Comparison of ENCODE assay signal across 20 cellular contexts in genomic region chr3:114294940-114295480, GRCh38. TPM values are rescaled to one million over a fixed set of nuclear protein-coding genes. Genes with fewer than 3 reads are reported as not detected.
DNase-seq lines count a peak whose midpoint lies in the region; ATAC-seq and TF ChIP-seq lines count a peak whose summit lies in the region.
"Had no signal": no experiment of that assay in that cellular context is flagged by ENCODE, and none has a peak within 500 bp of the region (broad histone marks: within the 10 kb centered on the region; RNA-seq: fewer than 3 reads in every experiment).

No MANE protein-coding gene starts in this region.

- H3K4me3 Mint-ChIP-seq in T-helper 1 cell treated with Interleukin-12 subunit alpha and Interleukin-12 subunit beta and Interleukin-4 antibody, amounts not matched to agents 30 μg/mL and 1 μg/mL, for 36 hours = peak overlapping the region; percentile 3
- peak overlapping the region; percentile 66 for H3K4me3 Mint-ChIP-seq in CD4-positive, alpha-beta T cell

- intact Hi-C loops in CD4-positive, alpha-beta T cell (cut with DNase I, micrococcal nuclease) = loop anchor here (5.0 kb wide), 2 partner anchors 42 to 78 kb away; no protein-coding TSS in a partner anchor

- H3K27me3 Mint-ChIP-seq in T-helper 1 cell treated with Interleukin-12 subunit alpha and Interleukin-12 subunit beta and Interleukin-4 antibody, amounts not matched to agents 30 μg/mL and 1 μg/mL, for 36 hours (ENCODE audit: low read depth) = no peaks in the 10 kb centered on the region
- no peaks in the 10 kb centered on the region for H3K27me3 Mint-ChIP-seq in CD4-positive, alpha-beta T cell

- CTCF ChIA-PET in CD4-positive, alpha-beta T cell (lab: Charles Lee) = interaction anchor here (5.2 kb wide), 1 partner anchor 141 kb away, joined by 25 read pairs; no protein-coding TSS in a partner anchor

- no peak for TF ChIP-seq CTCF in CD4-positive, alpha-beta T cell (IDR thresholded peaks at IDR 0.05)

- H3K9me3 ChIP-seq in CD4-positive, alpha-beta T cell (ENCODE audit: control insufficient read depth, low read length) = no peaks in the 10 kb centered on the region
- no peaks in the 10 kb centered on the region for H3K9me3 ChIP-seq in mononuclear cell (ENCODE audit: low read depth, low read length)
- H3K9me3 ChIP-seq: left ventricle myocardium inferior, pancreas, right lobe of liver, tibial artery had no signal

- H3K4me1 ChIP-seq in mononuclear cell (ENCODE audit: insufficient read depth, low read length) = peaks cover 26% of the 10 kb centered on the region
- H3K4me1 ChIP-seq: left ventricle myocardium inferior, pancreas, right lobe of liver had no signal

- no peaks in the 10 kb centered on the region for H3K9me3 Mint-ChIP-seq in T-helper 1 cell treated with Interleukin-12 subunit alpha and Interleukin-12 subunit beta and Interleukin-4 antibody, amounts not matched to agents 30 μg/mL and 1 μg/mL, for 36 hours
- H3K9me3 Mint-ChIP-seq in CD4-positive, alpha-beta T cell = no peaks in the 10 kb centered on the region

- no peak overlapping the region for H3K27ac Mint-ChIP-seq in T-helper 1 cell treated with Interleukin-12 subunit alpha and Interleukin-12 subunit beta and Interleukin-4 antibody, amounts not matched to agents 30 μg/mL and 1 μg/mL, for 36 hours
- peak overlapping the region; percentile 78 for H3K27ac Mint-ChIP-seq in CD4-positive, alpha-beta T cell

- no peak for ATAC-seq in CD4-positive, alpha-beta T cell (ENCODE audit: poor library complexity)
- ATAC-seq in HG02678 (IDR thresholded peaks at IDR 0.05; ENCODE audit: unreplicated experiment) = no peak
- ATAC-seq: pancreas, right lobe of liver had no signal

- peak overlapping the region; percentile 4 for H3K4me3 ChIP-seq in mononuclear cell (ENCODE audit: low read length)
- H3K4me3 ChIP-seq: left ventricle myocardium inferior, pancreas, right lobe of liver, tibial artery had no signal

- H3K27me3 ChIP-seq in CD4-positive, alpha-beta T cell (ENCODE audit: control insufficient read depth, insufficient read depth, low read length) = no peaks in the 10 kb centered on the region
- no peaks in the 10 kb centered on the region for H3K27me3 ChIP-seq in mononuclear cell (ENCODE audit: insufficient read depth, low read length)
- H3K27me3 ChIP-seq: pancreas, right lobe of liver, tibial artery had no signal

- H3K4me1 Mint-ChIP-seq in T-helper 1 cell treated with Interleukin-12 subunit alpha and Interleukin-12 subunit beta and Interleukin-4 antibody, amounts not matched to agents 30 μg/mL and 1 μg/mL, for 36 hours (ENCODE audit: low read depth) = peaks cover 4% of the 10 kb centered on the region
- peaks cover 34% of the 10 kb centered on the region for H3K4me1 Mint-ChIP-seq in CD4-positive, alpha-beta T cell (ENCODE audit: low read depth)

- H3K27ac ChIP-seq in CD4-positive, alpha-beta T cell (ENCODE audit: low read depth, low read length) = peak overlapping the region; percentile 26
- H3K27ac ChIP-seq: KMS-11, left ventricle myocardium inferior, pancreas, right lobe of liver, tibial artery had no signal

- H3K36me3 Mint-ChIP-seq in T-helper 1 cell treated with Interleukin-12 subunit alpha and Interleukin-12 subunit beta and Interleukin-4 antibody, amounts not matched to agents 30 μg/mL and 1 μg/mL, for 36 hours (ENCODE audit: low read depth) = no peaks in the 10 kb centered on the region
- no peaks in the 10 kb centered on the region for H3K36me3 Mint-ChIP-seq in CD4-positive, alpha-beta T cell (ENCODE audit: low read depth)

- no peak for DNase-seq in T-helper 1 cell
- no peak for DNase-seq in CD4-positive, alpha-beta T cell
- DNase-seq in activated T-cell treated with anti-CD3 and anti-CD28 coated beads, Interleukin-2, amount 50 U/mL, for 1 hour = peak; percentile 32
- no peak for DNase-seq in NCI-H2107 (lab: John Stamatoyannopoulos, UW)
- no peak for DNase-seq in NCI-H510A treated with DMSO at 0.1 percent for 48 hours (lab: John Stamatoyannopoulos, UW)
- DNase-seq: 8988T, left ventricle myocardium inferior, NCI-H1048, NCI-H526 treated with DMSO at 0.1 percent for 48 hours, pancreas, right lobe of liver, SHP77, tibial artery had no signal

- POLR2A ChIA-PET in CD4-positive, alpha-beta T cell (lab: Charles Lee) = interaction anchor here (0.8 to 3.1 kb wide), 3 partner anchors 12 to 81 kb away, joined by 3 to 16 read pairs (median 10); no protein-coding TSS in a partner anchor

RNA-seq across cellular contexts. Expression of gene TIGIT, which starts 1.2 kb away (rescaled TPM):
- total RNA-seq in CD4-positive, alpha-beta T cell = 1 to 10 TPM; 3.5 to 4.2 TPM
- total RNA-seq in mononuclear cell = 4.1 TPM
- total RNA-seq: chondrocyte, fibroblast of lung, left ventricle myocardium inferior had no signal

RNA-seq across cellular contexts. Expression of gene ZNF80, which starts 57.6 kb away (rescaled TPM):
- under 1 TPM; 0.16 to 0.17 TPM for total RNA-seq in CD4-positive, alpha-beta T cell
- 1.2 TPM for total RNA-seq in mononuclear cell
- total RNA-seq: chondrocyte, fibroblast of lung, left ventricle myocardium inferior, OCI-LY7, right lobe of liver had no signal
